ENCODE assay signal across 8 cellular contexts in the genomic region with DNA sequence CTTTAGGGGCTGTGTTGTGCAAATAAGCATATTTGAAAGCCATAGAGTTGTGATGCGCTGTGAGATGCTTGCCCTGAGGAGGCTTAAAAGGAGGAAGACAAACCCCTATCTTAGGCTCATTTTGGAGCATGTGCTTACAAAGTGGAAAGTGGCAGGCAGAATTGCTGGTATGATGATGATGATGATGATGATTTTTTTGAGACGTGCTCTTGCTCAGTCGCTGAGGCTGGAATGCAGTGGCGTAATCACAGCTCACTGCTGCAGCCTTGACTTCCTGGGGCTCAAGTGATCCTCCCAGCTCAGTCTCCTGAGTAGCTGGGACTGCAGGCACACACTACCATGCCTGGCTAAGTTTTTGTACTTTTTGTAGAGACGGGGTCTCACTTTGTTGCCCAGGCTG. TPM values are rescaled to one million over a fixed set of nuclear protein-coding genes. Genes with fewer than 3 reads are reported as not detected.
DNase-seq lines count a peak whose midpoint lies in the region; ATAC-seq and TF ChIP-seq lines count a peak whose summit lies in the region.

No MANE protein-coding gene starts in this region.

- peaks cover 55% of the 10 kb centered on the region for H3K79me2 ChIP-seq in neural cell (replicated peaks; ENCODE audit: insufficient read depth, low read length)

- no peaks in the 10 kb centered on the region for H4K20me1 ChIP-seq in neural cell (ENCODE audit: insufficient read depth)

- no peak for ATAC-seq in Panc1

- no peaks in the 10 kb centered on the region for H3K9me2 ChIP-seq in neural cell (ENCODE audit: insufficient read depth, low read length)

- H3K4me2 ChIP-seq in neural cell (ENCODE audit: low read length): peak overlapping the region; percentile 64

- no peak for TF ChIP-seq CTCF in Panc1 (IDR thresholded peaks at IDR 0.05)
- no peak for TF ChIP-seq CTCF in neural cell (IDR thresholded peaks at IDR 0.05; ENCODE audit: poor library complexity, severe bottlenecking)

- H3K36me3 ChIP-seq in Panc1 (ENCODE audit: control insufficient read depth, insufficient read depth, low read length): peaks cover 3% of the 10 kb centered on the region
- no peaks in the 10 kb centered on the region for H3K36me3 ChIP-seq in neural cell (ENCODE audit: insufficient read depth, low read length)

- H3K27ac ChIP-seq in Panc1 (ENCODE audit: low read length) (peak overlapping the region; percentile 97), neural cell (ENCODE audit: low read length) (no peak overlapping the region)

- no TSS peak for BruUV-seq in Panc1 (replicated peaks; lab: Mats Ljungman, UMichigan)

- no peaks in the 10 kb centered on the region for H3K9me3 ChIP-seq in Panc1 (ENCODE audit: control insufficient read depth, insufficient read depth, low read depth, low read length)
- H3K9me3 ChIP-seq in neural cell (ENCODE audit: low read length): no peaks in the 10 kb centered on the region

- H3K4me3 ChIP-seq in Panc1 (ENCODE audit: low read depth in 2 of 2, low read length in 2 of 2) (peak overlapping the region; percentile 64 to 95), neural cell (ENCODE audit: low read length) (peak overlapping the region; percentile 78)

- CTCF ChIA-PET in Panc1 (lab: Charles Lee): no interaction called here

- H3F3A ChIP-seq in neural cell (ENCODE audit: insufficient read depth, low read length, poor library complexity, severe bottlenecking): peaks cover 5% of the 10 kb centered on the region

- H3K4me1 ChIP-seq in Panc1 (ENCODE audit: control insufficient read depth, insufficient read depth, low read length): peaks cover 29% of the 10 kb centered on the region

- no peaks in the 10 kb centered on the region for H3K27me3 ChIP-seq in Panc1 (ENCODE audit: control insufficient read depth, insufficient read depth, low read length)
- no peaks in the 10 kb centered on the region for H3K27me3 ChIP-seq in neural cell (ENCODE audit: insufficient read depth, low read depth, low read length)

- no peak for TF ChIP-seq EP300 in neural cell (conservative IDR thresholded peaks at IDR 0.05; ENCODE audit: poor library complexity, severe bottlenecking)

- H3K9ac ChIP-seq in neural cell (ENCODE audit: low read length): peak overlapping the region; percentile 96

- no peak overlapping the region for H2AFZ ChIP-seq in neural cell (ENCODE audit: low read depth, low read length)

- POLR2A ChIA-PET in Panc1 (lab: Charles Lee): no interaction called here

- no peak for TF ChIP-seq RAD21 in neural cell (conservative IDR thresholded peaks at IDR 0.05)

- in situ Hi-C loops in Panc1 (cut with HindIII; ENCODE audit: low pct_unique_long_range_greater_than_20kb, low sequenced_read_pairs): no loop called here

- DNase-seq in GM04504 (ENCODE audit: low read depth) (peak; percentile 38), Panc1 (ENCODE audit: low read depth, low spot score) (no peak), dermis blood vessel endothelial cell (peak; percentile 43), NCI-H524 (lab: John Stamatoyannopoulos, UW) (no peak), SW480 (ENCODE audit: low spot score) (no peak), NCI-H1417 (lab: John Stamatoyannopoulos, UW) (no peak)
- DNase-seq in stimulated activated naive CD4-positive, alpha-beta T cell treated with Interleukin-2 at 50 U/mL for 16 hours (lab: John Stamatoyannopoulos, UW): no peak

- intact Hi-C loops in Panc1 (cut with micrococcal nuclease; ENCODE audit: unreplicated experiment): no loop called here

TF ChIP-seq in neural cell, 6 proteins besides CTCF, POLR2A, EP300 and RAD21:
- TF ChIP-seq POLR2AphosphoS5 (IDR thresholded peaks at IDR 0.05) (no peak), TAF1 (IDR thresholded peaks at IDR 0.05; ENCODE audit: low read depth) (no peak), SMC3 (conservative IDR thresholded peaks at IDR 0.05; ENCODE audit: poor library complexity) (no peak), MXI1 (conservative IDR thresholded peaks at IDR 0.05; ENCODE audit: poor library complexity, severe bottlenecking) (no peak), EZH2 (IDR thresholded peaks at IDR 0.05; ENCODE audit: borderline replicate concordance, insufficient read depth, low read length, poor library complexity, severe bottlenecking) (no peak)
- TF ChIP-seq, protein P1, sequence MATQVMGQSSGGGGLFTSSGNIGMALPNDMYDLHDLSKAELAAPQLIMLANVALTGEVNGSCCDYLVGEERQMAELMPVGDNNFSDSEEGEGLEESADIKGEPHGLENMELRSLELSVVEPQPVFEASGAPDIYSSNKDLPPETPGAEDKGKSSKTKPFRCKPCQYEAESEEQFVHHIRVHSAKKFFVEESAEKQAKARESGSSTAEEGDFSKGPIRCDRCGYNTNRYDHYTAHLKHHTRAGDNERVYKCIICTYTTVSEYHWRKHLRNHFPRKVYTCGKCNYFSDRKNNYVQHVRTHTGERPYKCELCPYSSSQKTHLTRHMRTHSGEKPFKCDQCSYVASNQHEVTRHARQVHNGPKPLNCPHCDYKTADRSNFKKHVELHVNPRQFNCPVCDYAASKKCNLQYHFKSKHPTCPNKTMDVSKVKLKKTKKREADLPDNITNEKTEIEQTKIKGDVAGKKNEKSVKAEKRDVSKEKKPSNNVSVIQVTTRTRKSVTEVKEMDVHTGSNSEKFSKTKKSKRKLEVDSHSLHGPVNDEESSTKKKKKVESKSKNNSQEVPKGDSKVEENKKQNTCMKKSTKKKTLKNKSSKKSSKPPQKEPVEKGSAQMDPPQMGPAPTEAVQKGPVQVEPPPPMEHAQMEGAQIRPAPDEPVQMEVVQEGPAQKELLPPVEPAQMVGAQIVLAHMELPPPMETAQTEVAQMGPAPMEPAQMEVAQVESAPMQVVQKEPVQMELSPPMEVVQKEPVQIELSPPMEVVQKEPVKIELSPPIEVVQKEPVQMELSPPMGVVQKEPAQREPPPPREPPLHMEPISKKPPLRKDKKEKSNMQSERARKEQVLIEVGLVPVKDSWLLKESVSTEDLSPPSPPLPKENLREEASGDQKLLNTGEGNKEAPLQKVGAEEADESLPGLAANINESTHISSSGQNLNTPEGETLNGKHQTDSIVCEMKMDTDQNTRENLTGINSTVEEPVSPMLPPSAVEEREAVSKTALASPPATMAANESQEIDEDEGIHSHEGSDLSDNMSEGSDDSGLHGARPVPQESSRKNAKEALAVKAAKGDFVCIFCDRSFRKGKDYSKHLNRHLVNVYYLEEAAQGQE (IDR thresholded peaks at IDR 0.05; ENCODE audit: borderline replicate concordance): no peak

RNA-seq across cellular contexts. Expression of a gene that starts 1.7 kb away (rescaled TPM):
- total RNA-seq in Panc1 (2021; ENCODE audit: unreplicated experiment) (45.9 TPM), dermis blood vessel endothelial cell (106 and 114 TPM in 2 replicates)
- 37.3 TPM for polyA plus RNA-seq in Panc1 (2012; ENCODE audit: insufficient read length)
- polyA plus RNA-seq in neural cell: 146 and 153 TPM in 2 replicates
- 100 and 110 TPM in 2 replicates for polyA minus RNA-seq in neural cell

RNA-seq across cellular contexts. Expression of a gene that starts 9.7 kb away (rescaled TPM):
- total RNA-seq in Panc1 (2021; ENCODE audit: unreplicated experiment): 0.39 TPM
- polyA plus RNA-seq in Panc1 (2012; ENCODE audit: insufficient read length): 0.25 TPM
- 11.4 and 11.9 TPM in 2 replicates for total RNA-seq in dermis blood vessel endothelial cell
- polyA plus RNA-seq in neural cell: 0.12 TPM in 1 of 2 replicates, not detected in the other
- polyA minus RNA-seq in neural cell: 0.49 TPM in 1 of 2 replicates, not detected in the other

Comparison
In these comparisons a context has a peak if more than half of its experiments do, and no peak if none do; other contexts are left out.
1. DNase-seq: peak in GM04504 (single experiment) and dermis blood vessel endothelial cell (single experiment); none in Panc1 (single experiment), NCI-H524 (0 of 2), SW480 (single experiment), stimulated activated naive CD4-positive, alpha-beta T cell treated with Interleukin-2 at 50 U/mL for 16 hours (single experiment) and NCI-H1417 (0 of 3).